Comparison of ENCODE assay signal across 21 cellular contexts in genomic region chr14:97604731-97605130, GRCh38.
"Had no signal": no experiment of that assay in that cellular context is flagged by ENCODE, and none has a peak within 500 bp of the region (broad histone marks: within the 10 kb centered on the region; RNA-seq: fewer than 3 reads in every experiment).

No MANE protein-coding gene starts in this region.

- H3K4me3 ChIP-seq: colonic mucosa, hepatocyte, left ventricle myocardium inferior, lower lobe of right lung, suprapubic skin, tibial artery, upper lobe of left lung, uterus had no signal

- H3K27me3 ChIP-seq: colonic mucosa, hepatocyte, tibial artery, upper lobe of left lung, uterus had no signal

- H3K4me1 Mint-ChIP-seq: naive B cell, neural crest cell had no signal

- H3K4me2 ChIP-seq: hepatocyte had no signal

- H3K4me3 Mint-ChIP-seq: endodermal cell, neural crest cell had no signal

- H3K4me1 ChIP-seq: colonic mucosa, left ventricle myocardium inferior, lower lobe of right lung, suprapubic skin, tibial artery, uterus had no signal

- H3K27ac Mint-ChIP-seq: endodermal cell, naive B cell had no signal

- H2AFZ ChIP-seq: hepatocyte had no signal

- DNase-seq: colonic mucosa; dermis blood vessel endothelial cell; endodermal cell; erythroblast; foreskin melanocyte; head of caudate nucleus; kidney; left cardiac atrium; left ventricle myocardium inferior; lower lobe of right lung; mesendoderm; naive B cell; posterior cingulate gyrus; stimulated activated naive CD4-positive, alpha-beta T cell treated with Interleukin-2 at 50 U/mL for 16 hours; tibial artery; upper lobe of left lung; uterus had no signal

- ATAC-seq: left cardiac atrium, lower lobe of right lung, sciatic nerve had no signal

- H3K79me2 ChIP-seq: hepatocyte had no signal

- H3K36me3 ChIP-seq: colonic mucosa, left ventricle myocardium inferior, lower lobe of right lung, suprapubic skin, tibial artery, upper lobe of left lung, uterus had no signal

- H3K27ac ChIP-seq: colonic mucosa, hepatocyte, left ventricle myocardium inferior, suprapubic skin, tibial artery, uterus had no signal

- H3K9me3 ChIP-seq: colonic mucosa, lower lobe of right lung, suprapubic skin, tibial artery, upper lobe of left lung, uterus had no signal
